ENCODE assay signal across 35 cellular contexts in genomic region chr7:83429493-83429892, GRCh38.
DNase-seq lines count a peak whose midpoint lies in the region; ATAC-seq and TF ChIP-seq lines count a peak whose summit lies in the region.
"Had no signal": no experiment of that assay in that cellular context is flagged by ENCODE, and none has a peak within 500 bp of the region (broad histone marks: within the 10 kb centered on the region; RNA-seq: fewer than 3 reads in every experiment).

No MANE protein-coding gene starts in this region.

- H3K36me3 Mint-ChIP-seq in H9 (ENCODE audit: insufficient read depth in 1 of 3, low read depth in 3 of 3), result peaks cover 2 to 4% (median 3%) of the 10 kb centered on the region in 3 experiments; a peak in 4 of 7 replicates
- H3K36me3 Mint-ChIP-seq: activated naive CD4-positive, alpha-beta T cell treated with anti-CD3 and anti-CD28 coated beads, Interleukin-2, amount 10 ng/mL, durations not matched to agents 7 days and 5 days; brain; CD4-positive, alpha-beta memory T cell; immature natural killer cell; stimulated activated effector memory CD8-positive, alpha-beta T cell treated with anti-CD3 and anti-CD28 coated beads, Interleukin-12 subunit alpha, Interleukin-12 subunit beta, amount 100 ng/mL, for 72 hours; type B pancreatic cell had no signal

- no peak overlapping the region for H2BK20ac ChIP-seq in H9 (ENCODE audit: low read depth, low read length, poor library complexity, severe bottlenecking)

- H3K27me3 ChIP-seq in H9 (ENCODE audit: insufficient read depth, low read length) (no peaks in the 10 kb centered on the region), SJCRH30 (no peaks in the 10 kb centered on the region), iPS-18a (ENCODE audit: control insufficient read depth, insufficient read depth, low read length) (no peaks in the 10 kb centered on the region)
- H3K27me3 ChIP-seq: esophagus squamous epithelium, foreskin keratinocyte, heart left ventricle, ovary had no signal

- H3K4ac ChIP-seq in H9 (ENCODE audit: low read depth, low read length), result no peak overlapping the region

- no peaks in the 10 kb centered on the region for H3K36me3 ChIP-seq in SJCRH30
- no peaks in the 10 kb centered on the region for H3K36me3 ChIP-seq in iPS-18a (ENCODE audit: control insufficient read depth, low read depth, low read length)
- H3K36me3 ChIP-seq: esophagus squamous epithelium, heart left ventricle, ovary had no signal

- H2BK5ac ChIP-seq in H9 (ENCODE audit: insufficient read length, low read length), result no peak overlapping the region

- H3K27ac ChIP-seq in H9 (ENCODE audit: insufficient read length, low read depth, low read length) (peak overlapping the region; percentile 50), SJCRH30 (no peak overlapping the region), iPS-18a (ENCODE audit: low read length) (no peak overlapping the region)
- H3K27ac ChIP-seq: esophagus squamous epithelium, foreskin keratinocyte, GM23248, heart left ventricle, ovary had no signal

- H3T11ph ChIP-seq in H9 (ENCODE audit: low read length), result no peak overlapping the region

- H3K9ac ChIP-seq in H9 (ENCODE audit: extremely low read depth, insufficient read length, low read length) (no peak overlapping the region), iPS-18a (ENCODE audit: low read length) (no peak overlapping the region)
- H3K9ac ChIP-seq: GM23248 had no signal

- no peak overlapping the region for H2AFZ ChIP-seq in H9 (ENCODE audit: low read length)
- H2AFZ ChIP-seq: GM23248 had no signal

- H3K9me3 ChIP-seq in H9 (ENCODE audit: control insufficient read depth, low read depth, low read length), result no peaks in the 10 kb centered on the region
- H3K9me3 ChIP-seq in SJCRH30 (replicated peaks), result no peaks in the 10 kb centered on the region
- H3K9me3 ChIP-seq in iPS-18a (ENCODE audit: control insufficient read depth, low read depth, low read length), result no peaks in the 10 kb centered on the region
- H3K9me3 ChIP-seq: esophagus squamous epithelium, heart left ventricle, ovary had no signal

- peak overlapping the region in 2 of 3 experiments; percentile 84 to 91; a peak in 6 of 7 replicates for H3K27ac Mint-ChIP-seq in H9
- H3K27ac Mint-ChIP-seq: activated CD8-positive, alpha-beta T cell treated with anti-CD3 and anti-CD28 coated beads, Interleukin-2, amount 10 ng/mL, durations not matched to agents 7 days and 5 days; activated naive CD4-positive, alpha-beta T cell treated with anti-CD3 and anti-CD28 coated beads, Interleukin-2, amount 10 ng/mL, durations not matched to agents 7 days and 5 days; B cell; brain; CD4-positive, alpha-beta memory T cell; immature natural killer cell; nephron; stimulated activated effector memory CD8-positive, alpha-beta T cell treated with anti-CD3 and anti-CD28 coated beads, Interleukin-12 subunit alpha, Interleukin-12 subunit beta, amount 100 ng/mL, for 72 hours; T-helper 2 cell treated with Interferon-gamma antibody and Interleukin-4, amounts not matched to agents 5 μg/mL and 100 μg/mL, for 36 hours; type B pancreatic cell had no signal

- H4K8ac ChIP-seq in H9 (replicated peaks; ENCODE audit: insufficient read length, low read depth, low read length), result no peak overlapping the region

- no peak overlapping the region for H2BK120ac ChIP-seq in H9 (ENCODE audit: low read depth, low read length, poor library complexity, severe bottlenecking)

- no peak overlapping the region for H4K91ac ChIP-seq in H9 (ENCODE audit: insufficient read length, low read depth, low read length)

- H2BK15ac ChIP-seq in H9 (ENCODE audit: low read depth, low read length), result no peak overlapping the region

- no peak overlapping the region for H3K14ac ChIP-seq in H9 (ENCODE audit: insufficient read depth, low read length)

- H4K5ac ChIP-seq in H9 (ENCODE audit: insufficient read length, low read depth, low read length), result no peak overlapping the region

- no peak overlapping the region for H3K56ac ChIP-seq in H9 (ENCODE audit: insufficient read length, low read depth, low read length)

- no peak overlapping the region for H3K18ac ChIP-seq in H9 (ENCODE audit: insufficient read length, low read depth, low read length)

- no peak overlapping the region for H2AK5ac ChIP-seq in H9 (ENCODE audit: insufficient read length, low read length)

- H3K9me3 Mint-ChIP-seq in H9, result peaks cover 4% of the 10 kb centered on the region in 2 experiments; a peak in 2 of 5 replicates
- H3K9me3 Mint-ChIP-seq: activated naive CD4-positive, alpha-beta T cell treated with anti-CD3 and anti-CD28 coated beads, Interleukin-2, amount 10 ng/mL, durations not matched to agents 7 days and 5 days; nephron; T-helper 2 cell treated with Interferon-gamma antibody and Interleukin-4, amounts not matched to agents 5 μg/mL and 100 μg/mL, for 36 hours; type B pancreatic cell had no signal

- H3K4me2 ChIP-seq in H9 (ENCODE audit: insufficient read depth, insufficient read length, low read length), result peak overlapping the region; percentile 64

- peak overlapping the region; percentile 1 to 22; a peak in 3 of 5 replicates for H3K4me3 Mint-ChIP-seq in H9
- H3K4me3 Mint-ChIP-seq: activated CD8-positive, alpha-beta T cell treated with anti-CD3 and anti-CD28 coated beads, Interleukin-2, amount 10 ng/mL, durations not matched to agents 7 days and 5 days; activated naive CD4-positive, alpha-beta T cell treated with anti-CD3 and anti-CD28 coated beads, Interleukin-2, amount 10 ng/mL, durations not matched to agents 7 days and 5 days; B cell; brain; CD4-positive, alpha-beta memory T cell; immature natural killer cell; nephron; stimulated activated effector memory CD8-positive, alpha-beta T cell treated with anti-CD3 and anti-CD28 coated beads, Interleukin-12 subunit alpha, Interleukin-12 subunit beta, amount 100 ng/mL, for 72 hours; T-helper 2 cell treated with Interferon-gamma antibody and Interleukin-4, amounts not matched to agents 5 μg/mL and 100 μg/mL, for 36 hours; type B pancreatic cell had no signal

- no CpG with 5 or more reads among the region's 2 CpGs for WGBS in H9 (ENCODE audit: extremely low coverage, insufficient read length, low lambda C conversion rate)

- H3K4me3 ChIP-seq in SJCRH30 (no peak overlapping the region), iPS-18a (ENCODE audit: low read length) (peak overlapping the region; percentile 28)
- H3K4me3 ChIP-seq: esophagus squamous epithelium, GM23248, heart left ventricle, ovary had no signal

- H2BK12ac ChIP-seq in H9 (ENCODE audit: insufficient read length, low read depth, low read length), result no peak overlapping the region

- ATAC-seq in GM21360 (IDR thresholded peaks at IDR 0.05; ENCODE audit: unreplicated experiment), result no peak
- no peak for ATAC-seq in GM18519 (IDR thresholded peaks at IDR 0.05; ENCODE audit: low FRiP score, unreplicated experiment)
- ATAC-seq: activated CD8-positive, alpha-beta T cell treated with anti-CD3 and anti-CD28 coated beads, Interleukin-2, amount 10 ng/mL, durations not matched to agents 7 days and 5 days; foreskin keratinocyte; heart left ventricle; left colon; stimulated activated effector memory CD8-positive, alpha-beta T cell treated with anti-CD3 and anti-CD28 coated beads, Interleukin-12 subunit alpha, Interleukin-12 subunit beta, amount 100 ng/mL, for 72 hours had no signal

- no peak overlapping the region for H3K23ac ChIP-seq in H9 (ENCODE audit: insufficient read length, low read depth, low read length)

- no peaks in the 10 kb centered on the region for H3K23me2 ChIP-seq in H9 (ENCODE audit: insufficient read length, low read depth, low read length, poor library complexity, severe bottlenecking)

- no peaks in the 10 kb centered on the region for H4K20me1 ChIP-seq in H9 (ENCODE audit: control insufficient read depth, insufficient read depth, insufficient read length)

- H3K79me1 ChIP-seq in H9 (ENCODE audit: insufficient read depth, low read depth, low read length, poor library complexity, severe bottlenecking), result no peaks in the 10 kb centered on the region

- H3K4me1 Mint-ChIP-seq in H9, result peaks cover 38 to 57% of the 10 kb centered on the region in 2 experiments
- H3K4me1 Mint-ChIP-seq: activated naive CD4-positive, alpha-beta T cell treated with anti-CD3 and anti-CD28 coated beads, Interleukin-2, amount 10 ng/mL, durations not matched to agents 7 days and 5 days; B cell; CD4-positive, alpha-beta memory T cell; immature natural killer cell; nephron; stimulated activated effector memory CD8-positive, alpha-beta T cell treated with anti-CD3 and anti-CD28 coated beads, Interleukin-12 subunit alpha, Interleukin-12 subunit beta, amount 100 ng/mL, for 72 hours had no signal

- H3K4me1 ChIP-seq in H9 (ENCODE audit: insufficient read depth, low read length) (peaks cover 12% of the 10 kb centered on the region; the same call in 1 of the 2 replicates), SJCRH30 (peaks cover 17% of the 10 kb centered on the region), iPS-18a (ENCODE audit: control insufficient read depth, low read depth, low read length) (peaks cover 45% of the 10 kb centered on the region)
- H3K4me1 ChIP-seq: esophagus squamous epithelium, foreskin keratinocyte, heart left ventricle had no signal

- DNase-seq in Daoy (ENCODE audit: low read depth) (peak; percentile 7), H9 (peak; percentile 72), SJCRH30 (peak; percentile 8 to 25), T1000 (lab: John Stamatoyannopoulos, UW) (no peak), DMS153 treated with DMSO at 0.1 percent for 48 hours (lab: John Stamatoyannopoulos, UW; ENCODE audit: unreplicated experiment) (no peak)
- DNase-seq: ACHN; activated CD4-positive, alpha-beta T cell treated with anti-CD3 and anti-CD28 coated beads for 4 hours; activated CD8-positive, alpha-beta T cell treated with anti-CD3 and anti-CD28 coated beads, Interleukin-2, amount 10 ng/mL, durations not matched to agents 7 days and 5 days; activated naive CD4-positive, alpha-beta T cell treated with anti-CD3 and anti-CD28 coated beads, Interleukin-2, amount 10 ng/mL, durations not matched to agents 7 days and 5 days; amniotic stem cell; CD4-positive, alpha-beta memory T cell; dermis blood vessel endothelial cell; esophagus squamous epithelium; foreskin keratinocyte; GF-D8; GM23248; heart left ventricle; immature natural killer cell; left colon; mammary epithelial cell; NCI-H1105; NCI-H187; NCI-H2171 treated with DMSO at 0.1 percent for 48 hours; NCI-H524 treated with DMSO at 0.1 percent for 48 hours; ovary; SHP77 had no signal

- no peaks in the 10 kb centered on the region for H3K79me2 ChIP-seq in H9 (ENCODE audit: insufficient read depth, low read length)

- H3K27me3 Mint-ChIP-seq in H9 (ENCODE audit: low read depth), result no peaks in the 10 kb centered on the region
- H3K27me3 Mint-ChIP-seq: activated naive CD4-positive, alpha-beta T cell treated with anti-CD3 and anti-CD28 coated beads, Interleukin-2, amount 10 ng/mL, durations not matched to agents 7 days and 5 days; B cell; brain; CD4-positive, alpha-beta memory T cell; type B pancreatic cell had no signal

- TF ChIP-seq CTCF in H9 (conservative IDR thresholded peaks at IDR 0.05), result no peak

Comparison
In these comparisons a context has a peak if more than half of its experiments do, and no peak if none do; other contexts are left out.
1. DNase-seq: peak in Daoy (single experiment), H9 (single experiment) and SJCRH30 (2 of 2); none in T1000 (single experiment) and DMS153 treated with DMSO at 0.1 percent for 48 hours (single experiment).